In the genomic region with DNA sequence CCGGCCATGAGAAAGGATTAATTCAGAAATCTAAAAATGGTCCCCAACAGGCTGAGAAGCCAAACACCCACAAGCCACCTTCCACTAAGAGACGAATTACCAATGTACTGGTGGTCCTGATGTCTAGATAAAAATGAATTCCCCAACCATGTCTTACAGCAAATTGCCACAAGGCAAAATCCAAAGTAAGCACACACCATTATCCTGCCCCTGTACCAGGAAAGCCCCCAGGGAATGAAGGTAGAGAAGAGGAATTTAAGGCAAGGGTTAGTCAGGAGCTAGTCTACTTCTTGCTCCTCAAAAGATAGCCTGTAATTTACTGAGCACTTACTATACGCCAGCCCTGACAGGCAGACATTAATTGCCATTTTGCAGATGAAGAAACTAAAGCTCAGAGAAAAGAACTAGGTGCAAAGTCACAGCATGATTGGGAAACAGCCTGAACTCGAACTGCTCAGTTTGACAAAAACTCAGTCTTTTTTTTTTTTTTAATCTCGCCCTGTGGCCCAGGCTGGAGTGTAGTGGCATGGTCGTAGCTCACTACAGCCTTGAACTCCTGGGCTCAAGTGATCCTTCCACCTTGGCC, we compare ENCODE assay signal across 11 cellular contexts.
DNase-seq lines count a peak whose midpoint lies in the region; ATAC-seq, FAIRE-seq and TF ChIP-seq lines count a peak whose summit lies in the region.
"Had no signal": no experiment of that assay in that cellular context is flagged by ENCODE, and none has a peak within 500 bp of the region (broad histone marks: within the 10 kb centered on the region; RNA-seq: fewer than 3 reads in every experiment).

No MANE protein-coding gene starts in this region.

- H3K23me2 ChIP-seq in H1 (ENCODE audit: low read depth, low read length) = no peaks in the 10 kb centered on the region

- H3K27me3 ChIP-seq in OCI-LY1 (ENCODE audit: insufficient read depth, low read length) (no peaks in the 10 kb centered on the region), H1 (replicated peaks in 1 of 4; ENCODE audit: control insufficient read depth in 3 of 4, extremely low read depth in 1 of 4, insufficient read depth in 3 of 4, low read length in 3 of 4) (no peaks in the 10 kb centered on the region), sigmoid colon (no peaks in the 10 kb centered on the region)

- H2AFZ ChIP-seq in OCI-LY1 (ENCODE audit: low read length) = no peak overlapping the region
- no peak overlapping the region for H2AFZ ChIP-seq in H1 (ENCODE audit: low read length)
- H2AFZ ChIP-seq: GM23248 had no signal

- peak overlapping the region; percentile 95; the same call in 1 of the 2 replicates for H2BK12ac ChIP-seq in H1 (ENCODE audit: low read depth, low read length)

- H2AK5ac ChIP-seq in H1 (ENCODE audit: low read depth, low read length) = peak overlapping the region; percentile 66; the same call in 1 of the 2 replicates

- POLR2A ChIA-PET in H1 (lab: Charles Lee; ENCODE audit: partially characterized antibody) = interaction anchor here (0.6 to 1.7 kb wide), 7 partner anchors 10 to 112 kb away, joined by 3 to 4 read pairs (median 4); no protein-coding TSS in a partner anchor

- peak overlapping the region; percentile 34 for H4K91ac ChIP-seq in H1 (replicated peaks; ENCODE audit: insufficient read length, low read length)

- peak overlapping the region; percentile 88 for H3K4me2 ChIP-seq in OCI-LY1 (ENCODE audit: low read length)
- no peak overlapping the region; a peak in 1 of 4 replicates for H3K4me2 ChIP-seq in H1 (ENCODE audit: insufficient read depth in 1 of 2, low read depth in 2 of 2, low read length in 2 of 2)

- no peak overlapping the region for H4K5ac ChIP-seq in H1 (ENCODE audit: insufficient read length, low read depth, low read length)

- H3K9me3 ChIP-seq in OCI-LY1 (ENCODE audit: low read length) = no peaks in the 10 kb centered on the region
- H3K9me3 ChIP-seq in H1 (ENCODE audit: insufficient read depth in 2 of 2, low read depth in 1 of 2, low read length in 1 of 2) = no peaks in the 10 kb centered on the region
- H3K9me3 ChIP-seq in sigmoid colon = no peaks in the 10 kb centered on the region

- H2BK15ac ChIP-seq in H1 (ENCODE audit: low read length) = no peak overlapping the region

- H3K23ac ChIP-seq in H1 (ENCODE audit: insufficient read length) = no peak overlapping the region

- peak overlapping the region; percentile 90 for H3K9ac ChIP-seq in OCI-LY1 (ENCODE audit: low read length)
- H3K9ac ChIP-seq in H1 (replicated peaks in 1 of 4; ENCODE audit: extremely low read depth in 1 of 4, low read depth in 3 of 4, low read length in 3 of 4) = no peak overlapping the region
- H3K9ac ChIP-seq: GM23248 had no signal

- 87% methylated on average over 6 of the region's 6 CpGs; no CpG with 5 or more reads in 1 of the 2 experiments for WGBS in H1 (ENCODE audit: extremely low coverage in 1 of 2, insufficient coverage in 1 of 2, insufficient read length in 1 of 2, insufficient replicate concordance in 2 of 2, low coverage in 1 of 2, low lambda C conversion rate in 2 of 2, missing lambda C conversion rate in 1 of 2), 2 experiments
- 83 to 89% methylated on average over 6 of the region's 6 CpGs for WGBS in sigmoid colon, 2 donors

- 0 out of 2 replicates have a peak overlapping the region, but pooled peaks have one; percentile 66 for H2BK5ac ChIP-seq in H1 (ENCODE audit: low read depth, low read length)

- TF ChIP-seq CTCF in OCI-LY1 (IDR thresholded peaks at IDR 0.05; ENCODE audit: low read length) (no peak), H1 (IDR thresholded peaks at IDR 0.05; ENCODE audit: control extremely low read depth in 1 of 3, insufficient read depth in 1 of 3, low read depth in 1 of 3, low read length in 3 of 3) (no peak), sigmoid colon (IDR thresholded peaks at IDR 0.05) (no peak)

- H2BK20ac ChIP-seq in H1 (ENCODE audit: low read length) = 0 out of 2 replicates have a peak overlapping the region, but pooled peaks have one; percentile 0

- H2BK120ac ChIP-seq in H1 (replicated peaks; ENCODE audit: low read depth, low read length) = no peak overlapping the region

- H3K79me1 ChIP-seq in H1 (ENCODE audit: low read depth, low read length) = no peaks in the 10 kb centered on the region; the same call in 1 of the 2 replicates

- no peak for FAIRE-seq in H1 (lab: Jason Lieb, UNC)

- H3K4me1 ChIP-seq in OCI-LY1 (ENCODE audit: insufficient read depth, low read length, severe bottlenecking) (peaks cover 77% of the 10 kb centered on the region), H1 (replicated peaks in 1 of 4; ENCODE audit: control insufficient read depth in 3 of 4, insufficient read depth in 4 of 4, low read length in 3 of 4) (peaks cover 15 to 52% (median 32%) of the 10 kb centered on the region in 4 experiments), sigmoid colon (peaks cover 0 to 77% (median 63%) of the 10 kb centered on the region in 4 donors)

- no peak for ATAC-seq in GM21619 (IDR thresholded peaks at IDR 0.05; ENCODE audit: unreplicated experiment)
- no peak for ATAC-seq in HG03565 (IDR thresholded peaks at IDR 0.05; ENCODE audit: unreplicated experiment)
- no peak for ATAC-seq in GM21447 (IDR thresholded peaks at IDR 0.05; ENCODE audit: unreplicated experiment)

- peaks cover 31% of the 10 kb centered on the region for H3K36me3 ChIP-seq in OCI-LY1 (ENCODE audit: insufficient read depth, low read length)
- no peaks in the 10 kb centered on the region for H3K36me3 ChIP-seq in H1 (ENCODE audit: control insufficient read depth in 2 of 4, insufficient read depth in 4 of 4, low read length in 3 of 4)
- H3K36me3 ChIP-seq in sigmoid colon = no peaks in the 10 kb centered on the region

- H3K79me2 ChIP-seq in OCI-LY1 (ENCODE audit: insufficient read depth, low read length) = peaks cover 70% of the 10 kb centered on the region
- peaks cover 0 to 72% of the 10 kb centered on the region in 2 experiments; a peak in 2 of 4 replicates for H3K79me2 ChIP-seq in H1 (ENCODE audit: control insufficient read depth in 1 of 2, insufficient read depth in 2 of 2, low read length in 2 of 2)

- CTCF ChIA-PET in H1 (lab: Charles Lee; ENCODE audit: partially characterized antibody) = interaction anchor here (0.6 to 2.5 kb wide), 5 partner anchors 9 to 688 kb away, joined by 3 to 8 read pairs (median 4); a partner anchor contains a TSS

- no peak overlapping the region for H3K4ac ChIP-seq in H1 (replicated peaks; ENCODE audit: insufficient read length, low read depth, low read length)

- H4K20me1 ChIP-seq in OCI-LY1 (ENCODE audit: insufficient read depth, low read length) (no peaks in the 10 kb centered on the region), H1 (replicated peaks in 1 of 2; ENCODE audit: control insufficient read depth in 1 of 2, insufficient read depth in 2 of 2, low read length in 2 of 2) (no peaks in the 10 kb centered on the region)

- H3K4me3 ChIP-seq in GM08714 (ENCODE audit: low read length) = peak overlapping the region; percentile 66; the same call in 1 of the 2 replicates
- H3K4me3 ChIP-seq in OCI-LY1 (ENCODE audit: low read depth, low read length, poor library complexity, severe bottlenecking) = peak overlapping the region; percentile 88
- no peak overlapping the region for H3K4me3 ChIP-seq in H1 (ENCODE audit: extremely low read depth in 1 of 4, insufficient read depth in 2 of 4, low read depth in 3 of 4, low read length in 4 of 4)
- H3K4me3 ChIP-seq in sigmoid colon = no peak overlapping the region
- H3K4me3 ChIP-seq: GM23248 had no signal

- H3F3A ChIP-seq in OCI-LY1 (ENCODE audit: insufficient read depth, low read length) = peaks cover 18% of the 10 kb centered on the region

- H4K8ac ChIP-seq in H1 (ENCODE audit: extremely low read depth, insufficient read depth, low read length) = no peak overlapping the region; the same call in 1 of the 2 replicates

- DNase-seq in H1 (ENCODE audit: low read depth in 1 of 2, low spot score in 2 of 2) = no peak
- no peak for DNase-seq in sigmoid colon
- no peak for DNase-seq in DMS114 treated with DMSO at 0.1 percent for 48 hours (lab: John Stamatoyannopoulos, UW; ENCODE audit: unreplicated experiment)
- DNase-seq: NCI-H510A; stimulated activated CD4-positive, alpha-beta T cell treated with anti-CD3 and anti-CD28 coated beads, Interleukin-4, amount 100 ng/mL, for 24 hours had no signal

- H3K27ac ChIP-seq in OCI-LY1 (ENCODE audit: low read depth, low read length, poor library complexity, severe bottlenecking) (peak overlapping the region; percentile 98), H1 (ENCODE audit: low read depth, low read length) (no peak overlapping the region), sigmoid colon (peak overlapping the region; percentile 70 to 88 (median 78))

- TF ChIP-seq POLR2A in H1 (IDR thresholded peaks at IDR 0.05; ENCODE audit: control extremely low read depth in 1 of 2, low read depth in 2 of 2, low read length in 2 of 2) (no peak), sigmoid colon (IDR thresholded peaks at IDR 0.05) (no peak)

- H3K9me2 ChIP-seq in OCI-LY1 (ENCODE audit: low read depth, low read length) = no peaks in the 10 kb centered on the region

- no peak for TF ChIP-seq RAD21 in H1 (IDR thresholded peaks at IDR 0.05 in 1 of 2, conservative IDR thresholded peaks at IDR 0.05 in 1 of 2; ENCODE audit: low read depth in 2 of 2, low read length in 2 of 2)

- no peak overlapping the region for H3K56ac ChIP-seq in H1 (replicated peaks; ENCODE audit: insufficient read length, low read depth, low read length)

- H3K14ac ChIP-seq in H1 (ENCODE audit: insufficient read length) = no peak overlapping the region

- intact Hi-C loops in sigmoid colon (cut with DNase I) = loop anchor here (5.0 kb wide), 1 partner anchor 57 kb away; no protein-coding TSS in a partner anchor

- H3K18ac ChIP-seq in H1 (ENCODE audit: extremely low read depth, low read length) = peak overlapping the region; percentile 40; the same call in 1 of the 2 replicates

- TF ChIP-seq EP300 in H1 (IDR thresholded peaks at IDR 0.05; ENCODE audit: borderline replicate concordance in 1 of 2, low read depth in 2 of 2, low read length in 2 of 2) (no peak), sigmoid colon (IDR thresholded peaks at IDR 0.05) (no peak)

TF ChIP-seq in H1, 55 proteins besides CTCF, POLR2A, EP300 and RAD21 (continues in another document):
- TF ChIP-seq SP2 (IDR thresholded peaks at IDR 0.05; ENCODE audit: low read length) (no peak), CEBPB (IDR thresholded peaks at IDR 0.05; ENCODE audit: low read depth, low read length) (no peak), SP1 (IDR thresholded peaks at IDR 0.05; ENCODE audit: low read depth, low read length) (no peak), SIX5 (IDR thresholded peaks at IDR 0.05; ENCODE audit: low read depth, low read length) (no peak), RBBP5 (IDR thresholded peaks at IDR 0.05; ENCODE audit: borderline replicate concordance, low read depth, low read length) (no peak), GABPA (IDR thresholded peaks at IDR 0.05; ENCODE audit: borderline replicate concordance, insufficient read depth, low read length) (no peak), HDAC6 (IDR thresholded peaks at IDR 0.05; ENCODE audit: low read depth, low read length) (no peak), TAF1 (IDR thresholded peaks at IDR 0.05; ENCODE audit: low read depth, low read length) (no peak), SP4 (IDR thresholded peaks at IDR 0.05; ENCODE audit: low read length) (no peak), RXRA (IDR thresholded peaks at IDR 0.05; ENCODE audit: insufficient read depth, low read depth, low read length) (no peak), CTBP2 (IDR thresholded peaks at IDR 0.05; ENCODE audit: borderline replicate concordance, insufficient read depth, insufficient read length, low read length) (no peak)

Comparison
In these comparisons a context has a peak if more than half of its experiments do, and no peak if none do; other contexts are left out.
1. H3K4me3 ChIP-seq: peak in GM08714 (single experiment) and OCI-LY1 (single experiment); none in H1 (0 of 4) and sigmoid colon (0 of 4).